ENCODE assay signal across 18 cellular contexts in genomic region chr2:5766621-5767020, GRCh38.
DNase-seq lines count a peak whose midpoint lies in the region; FAIRE-seq and TF ChIP-seq lines count a peak whose summit lies in the region.
"Had no signal": no experiment of that assay in that cellular context is flagged by ENCODE, and none has a peak within 500 bp of the region (broad histone marks: within the 10 kb centered on the region; RNA-seq: fewer than 3 reads in every experiment).

No MANE protein-coding gene starts in this region.

- H3K9me3 ChIP-seq in astrocyte (ENCODE audit: insufficient read depth, low read depth, low read length) (no peaks in the 10 kb centered on the region), esophagus squamous epithelium (no peaks in the 10 kb centered on the region)
- H3K9me3 ChIP-seq: BLaER1 had no signal

- H3K4me3 ChIP-seq in astrocyte (ENCODE audit: insufficient read depth, low read depth, low read length): peak overlapping the region; percentile 15
- H3K4me3 ChIP-seq in esophagus squamous epithelium: no peak overlapping the region
- H3K4me3 ChIP-seq: BLaER1 had no signal

- no peaks in the 10 kb centered on the region for H3K9me3 Mint-ChIP-seq in astrocyte (ENCODE audit: unreplicated experiment)

- H3K27me3 ChIP-seq in astrocyte (ENCODE audit: insufficient read depth, low read length) (no peaks in the 10 kb centered on the region), esophagus squamous epithelium (no peaks in the 10 kb centered on the region)
- H3K27me3 ChIP-seq: BLaER1 had no signal

- peak overlapping the region; percentile 88 for H3K27ac Mint-ChIP-seq in astrocyte (ENCODE audit: unreplicated experiment)
- H3K27ac Mint-ChIP-seq: CD8-positive, alpha-beta T cell had no signal

- H4K20me1 ChIP-seq in astrocyte (ENCODE audit: insufficient read depth, low read length): no peaks in the 10 kb centered on the region
- H4K20me1 ChIP-seq: BLaER1 had no signal

- no peak overlapping the region for H3K4me3 Mint-ChIP-seq in astrocyte (ENCODE audit: unreplicated experiment)
- H3K4me3 Mint-ChIP-seq: CD8-positive, alpha-beta T cell had no signal

- H3K36me3 ChIP-seq in astrocyte (ENCODE audit: insufficient read depth, low read length) (no peaks in the 10 kb centered on the region), esophagus squamous epithelium (no peaks in the 10 kb centered on the region)
- H3K36me3 ChIP-seq: BLaER1 had no signal

- peak overlapping the region; percentile 79 for H3K4me2 ChIP-seq in astrocyte (ENCODE audit: low read length)
- H3K4me2 ChIP-seq: BLaER1 had no signal

- intact Hi-C loops in esophagus squamous epithelium (cut with DNase I): no loop called here

- no peak overlapping the region for H2AFZ ChIP-seq in astrocyte (ENCODE audit: low read depth, low read length)

- peaks cover under 1% of the 10 kb centered on the region for H3K27me3 Mint-ChIP-seq in astrocyte (ENCODE audit: low read depth, unreplicated experiment)

- peak overlapping the region; percentile 75 for H3K9ac ChIP-seq in astrocyte (ENCODE audit: low read length)
- H3K9ac ChIP-seq: BLaER1 had no signal

- no peak for FAIRE-seq in astrocyte (lab: Jason Lieb, UNC)
- FAIRE-seq: HTR-8/SVneo had no signal

- WGBS in esophagus squamous epithelium, 2 donors: 61 to 79% methylated on average over 2 of the region's 2 CpGs

- H3K4me1 ChIP-seq in astrocyte (ENCODE audit: insufficient read depth, low read length) (peaks cover 27% of the 10 kb centered on the region), esophagus squamous epithelium (no peaks in the 10 kb centered on the region)

- no peaks in the 10 kb centered on the region for H3K79me2 ChIP-seq in astrocyte (ENCODE audit: insufficient read depth, low read length)

- peaks cover 16% of the 10 kb centered on the region for H3K4me1 Mint-ChIP-seq in astrocyte (ENCODE audit: low read depth, unreplicated experiment)

- H3K27ac ChIP-seq in astrocyte (ENCODE audit: low read depth, low read length) (peak overlapping the region; percentile 94), esophagus squamous epithelium (no peak overlapping the region)
- H3K27ac ChIP-seq: BLaER1, HL-60 had no signal

- TF ChIP-seq CTCF in astrocyte (IDR thresholded peaks at IDR 0.05; ENCODE audit: insufficient read depth, low read depth, low read length) (no peak), esophagus squamous epithelium (IDR thresholded peaks at IDR 0.05) (no peak)

- peak; percentile 90 for DNase-seq in astrocyte (ENCODE audit: low read depth)
- DNase-seq in dedifferentiated amniotic fluid mesenchymal stem cell (ENCODE audit: extremely low spot score): peak; percentile 25
- peak; percentile 26 for DNase-seq in non-pigmented ciliary epithelial cell (ENCODE audit: low read depth)
- DNase-seq in stromal cell of bone marrow (ENCODE audit: low read depth): peak; percentile 74
- DNase-seq in DMS53 (lab: John Stamatoyannopoulos, UW): no peak
- DNase-seq in activated gamma-delta T cell (lab: John Stamatoyannopoulos, UW): no peak
- DNase-seq in activated naive CD4-positive, alpha-beta T cell treated with Interleukin-2 at 50 U/mL for 16 hours: no peak
- DNase-seq in esophagus squamous epithelium (lab: John Stamatoyannopoulos, UW): no peak
- DNase-seq: CD8-positive, alpha-beta T cell; DMS79; NCI-H1930; NCI-H2171; NCI-H446; NCI-H69; SHP77 had no signal

- no peak for TF ChIP-seq POLR2A in esophagus squamous epithelium (IDR thresholded peaks at IDR 0.05)

- H3K36me3 Mint-ChIP-seq in astrocyte (ENCODE audit: low read depth, unreplicated experiment): no peaks in the 10 kb centered on the region
- H3K36me3 Mint-ChIP-seq: CD8-positive, alpha-beta T cell had no signal

Comparison
In these comparisons a context has a peak if more than half of its experiments do, and no peak if none do; other contexts are left out.
1. DNase-seq: peak in astrocyte (single experiment), dedifferentiated amniotic fluid mesenchymal stem cell (single experiment), non-pigmented ciliary epithelial cell (single experiment) and stromal cell of bone marrow (single experiment); none in DMS53 (single experiment), activated gamma-delta T cell (single experiment), activated naive CD4-positive, alpha-beta T cell treated with Interleukin-2 at 50 U/mL for 16 hours (single experiment) and esophagus squamous epithelium (single experiment).